In genomic region chr22:41725510-41726110, GRCh38 we compare ENCODE assay signal across 23 cellular contexts. TPM values are rescaled to one million over a fixed set of nuclear protein-coding genes. Genes with fewer than 3 reads are reported as not detected.
DNase-seq lines count a peak whose midpoint lies in the region; ATAC-seq and TF ChIP-seq lines count a peak whose summit lies in the region.
"Had no signal": no experiment of that assay in that cellular context is flagged by ENCODE, and none has a peak within 500 bp of the region (broad histone marks: within the 10 kb centered on the region; RNA-seq: fewer than 3 reads in every experiment).

No MANE protein-coding gene starts in this region.

- H3K27me3 ChIP-seq in PC-3 (ENCODE audit: low read length), result no peaks in the 10 kb centered on the region
- no peaks in the 10 kb centered on the region for H3K27me3 ChIP-seq in brain microvascular endothelial cell (replicated peaks)
- no peaks in the 10 kb centered on the region for H3K27me3 ChIP-seq in heart right ventricle
- no peaks in the 10 kb centered on the region for H3K27me3 ChIP-seq in body of pancreas
- H3K27me3 ChIP-seq: transverse colon had no signal

- H3K4me1 Mint-ChIP-seq in activated CD4-positive, alpha-beta memory T cell treated with anti-CD3 and anti-CD28 coated beads for 36 hours (ENCODE audit: low read depth), result no peaks in the 10 kb centered on the region
- no peaks in the 10 kb centered on the region for H3K4me1 Mint-ChIP-seq in activated CD4-positive, alpha-beta memory T cell treated with anti-CD3 and anti-CD28 coated beads, Interleukin-2, amount 10 ng/mL, durations not matched to agents 7 days and 5 days
- H3K4me1 Mint-ChIP-seq: brain, naive B cell had no signal

- in situ Hi-C loops in brain microvascular endothelial cell (cut with HindIII; ENCODE audit: low pct_ligation_motif_present, low sequenced_read_pairs), result no loop called here

- POLR2A ChIA-PET in activated CD4-positive, alpha-beta memory T cell treated with anti-CD3 and anti-CD28 coated beads for 36 hours (lab: Charles Lee), result no interaction called here
- POLR2A ChIA-PET in activated CD4-positive, alpha-beta memory T cell treated with anti-CD3 and anti-CD28 coated beads, Interleukin-2, amount 10 ng/mL, durations not matched to agents 7 days and 5 days (lab: Charles Lee), result no interaction called here
- POLR2A ChIA-PET in PC-3 (lab: Charles Lee; ENCODE audit: unreplicated experiment) (interaction anchor here (0.6 kb wide), 1 partner anchor 12 kb away, joined by 4 read pairs; no protein-coding TSS in a partner anchor), HEK293T (lab: Yijun Ruan, JAX) (no interaction called here)

- DNase-seq in activated CD4-positive, alpha-beta memory T cell treated with anti-CD3 and anti-CD28 coated beads for 36 hours, result peak; percentile 11
- no peak for DNase-seq in activated CD4-positive, alpha-beta memory T cell treated with anti-CD3 and anti-CD28 coated beads, Interleukin-2, amount 10 ng/mL, durations not matched to agents 7 days and 5 days
- DNase-seq in PC-3 (peak; percentile 15), brain microvascular endothelial cell (peak; percentile 1), heart right ventricle (no peak), body of pancreas (no peak), HEK293T (ENCODE audit: extremely low spot score) (no peak), kidney glomerular epithelial cell (lab: John Stamatoyannopoulos, UW) (no peak)
- DNase-seq: activated CD4-positive, alpha-beta T cell treated with anti-CD3 and anti-CD28 coated beads, Interleukin-2, amount 50 U/mL, for 1 hour; activated T-cell treated with anti-CD3 and anti-CD28 coated beads, Interleukin-2, amount 50 U/mL, for 1 hour; CD4-positive, alpha-beta T cell; DND-41; foreskin melanocyte; MM.1S; naive B cell; NCI-H1930; NCI-H510A; stimulated activated naive CD4-positive, alpha-beta T cell; transverse colon had no signal

- H3K27ac Mint-ChIP-seq in activated CD4-positive, alpha-beta memory T cell treated with anti-CD3 and anti-CD28 coated beads for 36 hours, result no peak overlapping the region
- H3K27ac Mint-ChIP-seq in activated CD4-positive, alpha-beta memory T cell treated with anti-CD3 and anti-CD28 coated beads, Interleukin-2, amount 10 ng/mL, durations not matched to agents 7 days and 5 days, result no peak overlapping the region
- H3K27ac Mint-ChIP-seq: activated naive CD8-positive, alpha-beta T cell; CD4-positive, alpha-beta T cell; dendritic cell treated with granulocyte-macrophage colony-stimulating factor and Interleukin-4, amounts not matched to agents 40 ng/mL and 50 ng/mL, for 4 days had no signal

- no peak overlapping the region for H3K9ac ChIP-seq in PC-3 (ENCODE audit: low read length)

- H3K9me3 Mint-ChIP-seq in activated CD4-positive, alpha-beta memory T cell treated with anti-CD3 and anti-CD28 coated beads for 36 hours, result no peaks in the 10 kb centered on the region
- H3K9me3 Mint-ChIP-seq in activated CD4-positive, alpha-beta memory T cell treated with anti-CD3 and anti-CD28 coated beads, Interleukin-2, amount 10 ng/mL, durations not matched to agents 7 days and 5 days, result no peaks in the 10 kb centered on the region
- H3K9me3 Mint-ChIP-seq: brain; CD4-positive, alpha-beta T cell; dendritic cell treated with granulocyte-macrophage colony-stimulating factor and Interleukin-4, amounts not matched to agents 40 ng/mL and 50 ng/mL, for 4 days; naive B cell had no signal

- H3K36me3 ChIP-seq in PC-3 (ENCODE audit: low read depth, low read length), result no peaks in the 10 kb centered on the region
- no peaks in the 10 kb centered on the region for H3K36me3 ChIP-seq in brain microvascular endothelial cell (replicated peaks)
- no peaks in the 10 kb centered on the region for H3K36me3 ChIP-seq in heart right ventricle
- H3K36me3 ChIP-seq in body of pancreas (replicated peaks in 1 of 2; ENCODE audit: insufficient read depth in 1 of 2, low read depth in 2 of 2), result no peaks in the 10 kb centered on the region
- H3K36me3 ChIP-seq: prostate gland, transverse colon had no signal

- H4K20me1 ChIP-seq in PC-3 (ENCODE audit: low read length), result no peaks in the 10 kb centered on the region

- no peak overlapping the region for H2AFZ ChIP-seq in PC-3 (ENCODE audit: low read length)

- H3K4me3 Mint-ChIP-seq in activated CD4-positive, alpha-beta memory T cell treated with anti-CD3 and anti-CD28 coated beads for 36 hours, result no peak overlapping the region
- H3K4me3 Mint-ChIP-seq in activated CD4-positive, alpha-beta memory T cell treated with anti-CD3 and anti-CD28 coated beads, Interleukin-2, amount 10 ng/mL, durations not matched to agents 7 days and 5 days, result no peak overlapping the region
- H3K4me3 Mint-ChIP-seq: activated naive CD8-positive, alpha-beta T cell; brain; CD4-positive, alpha-beta T cell; dendritic cell treated with granulocyte-macrophage colony-stimulating factor and Interleukin-4, amounts not matched to agents 40 ng/mL and 50 ng/mL, for 4 days; naive B cell had no signal

- 69 to 76% methylated on average over 9 of the region's 9 CpGs for WGBS in heart right ventricle, 2 donors
- WGBS in body of pancreas, 2 donors, result 76 to 88% methylated on average over 9 of the region's 9 CpGs

- H3K4me3 ChIP-seq in PC-3 (ENCODE audit: low read length) (no peak overlapping the region), brain microvascular endothelial cell (ENCODE audit: low read depth, low read length) (no peak overlapping the region), heart right ventricle (no peak overlapping the region), body of pancreas (no peak overlapping the region)
- H3K4me3 ChIP-seq: prostate gland, transverse colon had no signal

- H3K9me3 ChIP-seq in PC-3 (ENCODE audit: low read length) (no peaks in the 10 kb centered on the region), heart right ventricle (no peaks in the 10 kb centered on the region), body of pancreas (no peaks in the 10 kb centered on the region)
- H3K9me3 ChIP-seq: prostate gland, transverse colon had no signal

- CTCF ChIA-PET in activated CD4-positive, alpha-beta memory T cell treated with anti-CD3 and anti-CD28 coated beads for 36 hours (lab: Charles Lee), result interaction anchor here (0.7 to 2.3 kb wide), 3 partner anchors 28 to 71 kb away, joined by 3 to 7 read pairs (median 4); no protein-coding TSS in a partner anchor
- CTCF ChIA-PET in activated CD4-positive, alpha-beta memory T cell treated with anti-CD3 and anti-CD28 coated beads, Interleukin-2, amount 10 ng/mL, durations not matched to agents 7 days and 5 days (lab: Charles Lee), result interaction anchor here (1.1 to 2.4 kb wide), 4 partner anchors 21 to 59 kb away, joined by 4 to 9 read pairs (median 6); no protein-coding TSS in a partner anchor
- CTCF ChIA-PET in PC-3 (lab: Charles Lee), result no interaction called here
- CTCF ChIA-PET in HEK293T (lab: Yijun Ruan, JAX), result interaction anchor here (1.1 to 2.2 kb wide), 2 partner anchors 21 to 29 kb away, joined by 5 to 7 read pairs; no protein-coding TSS in a partner anchor

- H3K4me2 ChIP-seq in PC-3 (ENCODE audit: low read length), result no peak overlapping the region

- H3K27ac ChIP-seq in PC-3 (ENCODE audit: low read length), result no peak overlapping the region
- no peak overlapping the region for H3K27ac ChIP-seq in brain microvascular endothelial cell
- no peak overlapping the region for H3K27ac ChIP-seq in heart right ventricle
- H3K27ac ChIP-seq in body of pancreas, result no peak overlapping the region
- H3K27ac ChIP-seq: prostate gland, transverse colon had no signal

- no peaks in the 10 kb centered on the region for H3K36me3 Mint-ChIP-seq in activated CD4-positive, alpha-beta memory T cell treated with anti-CD3 and anti-CD28 coated beads for 36 hours
- H3K36me3 Mint-ChIP-seq in activated CD4-positive, alpha-beta memory T cell treated with anti-CD3 and anti-CD28 coated beads, Interleukin-2, amount 10 ng/mL, durations not matched to agents 7 days and 5 days (ENCODE audit: low read depth), result no peaks in the 10 kb centered on the region
- H3K36me3 Mint-ChIP-seq: activated naive CD8-positive, alpha-beta T cell; brain; naive B cell had no signal

- H3K9me2 ChIP-seq in PC-3 (replicated peaks; ENCODE audit: low read length), result no peaks in the 10 kb centered on the region

- ATAC-seq in PC-3, result 0 out of 2 replicates have a peak, but pooled peaks have one; percentile 20
- ATAC-seq in heart right ventricle, result no peak
- no peak for ATAC-seq in body of pancreas

- no peak for TF ChIP-seq CTCF in PC-3 (conservative IDR thresholded peaks at IDR 0.05; ENCODE audit: low read depth, low read length)
- no peak for TF ChIP-seq CTCF in brain microvascular endothelial cell (IDR thresholded peaks at IDR 0.05; ENCODE audit: low read depth, low read length, missing control alignments)
- no peak for TF ChIP-seq CTCF in heart right ventricle (IDR thresholded peaks at IDR 0.05)
- TF ChIP-seq CTCF in body of pancreas (IDR thresholded peaks at IDR 0.05), result no peak

- H3K79me2 ChIP-seq in PC-3 (ENCODE audit: low read length), result no peaks in the 10 kb centered on the region

- TF ChIP-seq POLR2A in body of pancreas (IDR thresholded peaks at IDR 0.05), result no peak

- intact Hi-C loops in activated CD4-positive, alpha-beta memory T cell treated with anti-CD3 and anti-CD28 coated beads for 36 hours (cut with micrococcal nuclease), result no loop called here
- intact Hi-C loops in PC-3 (cut with micrococcal nuclease), result no loop called here
- intact Hi-C loops in heart right ventricle (cut with DNase I), result no loop called here
- intact Hi-C loops in body of pancreas (cut with DNase I), result no loop called here

- no peaks in the 10 kb centered on the region for H3F3A ChIP-seq in PC-3 (ENCODE audit: low read length, unreplicated experiment)

- H3K27me3 Mint-ChIP-seq in activated CD4-positive, alpha-beta memory T cell treated with anti-CD3 and anti-CD28 coated beads for 36 hours, result no peaks in the 10 kb centered on the region
- H3K27me3 Mint-ChIP-seq in activated CD4-positive, alpha-beta memory T cell treated with anti-CD3 and anti-CD28 coated beads, Interleukin-2, amount 10 ng/mL, durations not matched to agents 7 days and 5 days, result peaks cover 5% of the 10 kb centered on the region
- H3K27me3 Mint-ChIP-seq: activated naive CD8-positive, alpha-beta T cell; CD4-positive, alpha-beta T cell had no signal

- no peaks in the 10 kb centered on the region for H3K4me1 ChIP-seq in PC-3 (ENCODE audit: insufficient read depth, low read length)
- H3K4me1 ChIP-seq in heart right ventricle, result no peaks in the 10 kb centered on the region
- H3K4me1 ChIP-seq in body of pancreas, result no peaks in the 10 kb centered on the region
- H3K4me1 ChIP-seq: prostate gland, transverse colon had no signal

- no TSS peak for BruUV-seq in PC-3 (replicated peaks; lab: Mats Ljungman, UMichigan)

RNA-seq across cellular contexts. Expression of gene MEI1, which starts 26.3 kb away (rescaled TPM):
- 10 to 100 TPM; 51.3 to 52.3 TPM for total RNA-seq in activated CD4-positive, alpha-beta memory T cell treated with anti-CD3 and anti-CD28 coated beads for 36 hours
- total RNA-seq in activated CD4-positive, alpha-beta memory T cell treated with anti-CD3 and anti-CD28 coated beads, Interleukin-2, amount 10 ng/mL, durations not matched to agents 7 days and 5 days, result 10 to 100 TPM; 75.5 to 79.1 TPM
- 1.4 TPM in 1 of 2 replicates, not detected in the other for total RNA-seq in PC-3 (2014; rRNA removed)
- 1 to 10 TPM in 3 of 10 donors, under 1 TPM in 4, not detected in 3; 0.37 to 1.9 (median 0.71) TPM for total RNA-seq in heart right ventricle
- polyA plus RNA-seq in heart right ventricle, result 1 to 10 TPM in 1 of 2 donors, under 1 TPM in 1; 0.52 to 1.3 TPM
- total RNA-seq in body of pancreas, result not detected

RNA-seq across cellular contexts. Expression of gene SNU13, which starts 36.9 kb away (rescaled TPM):
- 100 to 1,000 TPM; 236 to 242 TPM for total RNA-seq in activated CD4-positive, alpha-beta memory T cell treated with anti-CD3 and anti-CD28 coated beads for 36 hours
- total RNA-seq in activated CD4-positive, alpha-beta memory T cell treated with anti-CD3 and anti-CD28 coated beads, Interleukin-2, amount 10 ng/mL, durations not matched to agents 7 days and 5 days, result 100 to 1,000 TPM; 166 to 176 TPM
- total RNA-seq in PC-3 (2014; rRNA removed), result 159 and 173 TPM in 2 replicates
- total RNA-seq in heart right ventricle, result 100 to 1,000 TPM; 183 to 274 (median 195) TPM
- 100 to 1,000 TPM; 203 to 323 TPM for polyA plus RNA-seq in heart right ventricle
- 10 to 100 TPM; 33.3 to 50.6 TPM for total RNA-seq in body of pancreas

Comparison
In these comparisons a context has a peak if more than half of its experiments do, and no peak if none do; other contexts are left out.
1. DNase-seq: peak in activated CD4-positive, alpha-beta memory T cell treated with anti-CD3 and anti-CD28 coated beads for 36 hours (single experiment), PC-3 (single experiment) and brain microvascular endothelial cell (single experiment); none in activated CD4-positive, alpha-beta memory T cell treated with anti-CD3 and anti-CD28 coated beads, Interleukin-2, amount 10 ng/mL, durations not matched to agents 7 days and 5 days (single experiment), heart right ventricle (0 of 2), body of pancreas (0 of 4), HEK293T (single experiment) and kidney glomerular epithelial cell (single experiment).
2. RNA of gene MEI1, which starts 26.3 kb away (total RNA-seq): 75.5 to 79.1 TPM in activated CD4-positive, alpha-beta memory T cell treated with anti-CD3 and anti-CD28 coated beads, Interleukin-2, amount 10 ng/mL, durations not matched to agents 7 days and 5 days and 51.3 to 52.3 TPM in activated CD4-positive, alpha-beta memory T cell treated with anti-CD3 and anti-CD28 coated beads for 36 hours; 1.4 TPM in PC-3, 0.37 to 1.9 TPM in heart right ventricle and not detected in body of pancreas; every median in the first group is over 10 times any median in the second.